ENCODE assay signal across 19 cellular contexts in the genomic region with DNA sequence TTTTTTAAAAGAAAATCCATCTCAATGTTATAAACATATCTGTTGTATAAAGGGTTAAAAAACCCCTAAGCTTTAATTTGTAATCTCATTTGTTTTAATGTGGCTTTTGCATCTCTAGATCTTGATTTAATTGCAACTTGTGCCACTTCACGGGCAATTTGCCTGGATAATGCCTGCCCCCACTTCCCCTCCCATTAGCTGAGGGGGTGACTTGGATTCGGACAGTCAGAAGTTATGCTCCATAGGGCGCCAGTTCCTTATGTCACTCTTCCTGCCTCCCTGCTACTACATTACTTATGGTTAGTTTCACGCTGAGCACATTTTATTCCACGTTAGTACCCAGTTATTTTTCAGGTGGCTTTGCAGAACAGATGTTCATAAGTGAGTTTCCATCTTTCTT.
"Had no signal": no experiment of that assay in that cellular context is flagged by ENCODE, and none has a peak within 500 bp of the region (broad histone marks: within the 10 kb centered on the region; RNA-seq: fewer than 3 reads in every experiment).

No MANE protein-coding gene starts in this region.

- ATAC-seq: activated naive CD4-positive, alpha-beta T cell treated with anti-CD3 and anti-CD28 coated beads, Interleukin-2, amount 50 U/mL, for 72 hours; effector memory CD8-positive, alpha-beta T cell; left lobe of liver; natural killer cell treated with Interleukin-12 subunit alpha and Interleukin-12 subunit beta and Interleukin-15 and Interleukin-18, amount 100 ng/mL, for 72 hours; sciatic nerve; stimulated activated naive CD8-positive, alpha-beta T cell treated with anti-CD3 and anti-CD28 coated beads, Interleukin-15, amount 100 ng/mL, for 72 hours had no signal

- H3K27me3 ChIP-seq: adrenal gland, cardiac muscle cell, suprapubic skin, transverse colon, uterus had no signal

- H3K36me3 ChIP-seq: adrenal gland, cardiac muscle cell, suprapubic skin, transverse colon, uterus had no signal

- H3K27ac Mint-ChIP-seq: activated naive CD4-positive, alpha-beta T cell treated with anti-CD3 and anti-CD28 coated beads, Interleukin-2, amount 50 U/mL, for 72 hours; effector memory CD8-positive, alpha-beta T cell; natural killer cell treated with Interleukin-12 subunit alpha and Interleukin-12 subunit beta and Interleukin-15 and Interleukin-18, amount 100 ng/mL, for 72 hours; stimulated activated naive CD8-positive, alpha-beta T cell treated with anti-CD3 and anti-CD28 coated beads, Interleukin-15, amount 100 ng/mL, for 72 hours had no signal

- H3K27ac ChIP-seq: adrenal gland, cardiac muscle cell, parathyroid adenoma, suprapubic skin, transverse colon, uterus, VCaP had no signal

- DNase-seq: activated CD4-positive, CD25-positive, alpha-beta regulatory T cell treated with anti-CD3 and anti-CD28 coated beads, Interleukin-2, amount 50 U/mL, for 72 hours; activated gamma-delta T cell; adrenal gland; effector memory CD8-positive, alpha-beta T cell; hypothalamus; stimulated activated CD4-positive, alpha-beta T cell treated with anti-CD3 and anti-CD28 coated beads, Interleukin-4, amount 100 ng/mL, for 1 hour; stimulated activated naive CD8-positive, alpha-beta T cell treated with anti-CD3 and anti-CD28 coated beads, Interleukin-15, amount 100 ng/mL, for 72 hours; transverse colon; uterus had no signal

- H3K27me3 Mint-ChIP-seq: effector memory CD8-positive, alpha-beta T cell; natural killer cell treated with Interleukin-12 subunit alpha and Interleukin-12 subunit beta and Interleukin-15 and Interleukin-18, amount 100 ng/mL, for 72 hours; stimulated activated naive CD8-positive, alpha-beta T cell treated with anti-CD3 and anti-CD28 coated beads, Interleukin-15, amount 100 ng/mL, for 72 hours had no signal

- H3K4me2 ChIP-seq: smooth muscle cell had no signal

- H3K4me3 Mint-ChIP-seq: effector memory CD8-positive, alpha-beta T cell; natural killer cell treated with Interleukin-12 subunit alpha and Interleukin-12 subunit beta and Interleukin-15 and Interleukin-18, amount 100 ng/mL, for 72 hours; stimulated activated naive CD8-positive, alpha-beta T cell treated with anti-CD3 and anti-CD28 coated beads, Interleukin-15, amount 100 ng/mL, for 72 hours had no signal

- H3K36me3 Mint-ChIP-seq: activated naive CD4-positive, alpha-beta T cell treated with anti-CD3 and anti-CD28 coated beads, Interleukin-2, amount 50 U/mL, for 72 hours; natural killer cell treated with Interleukin-12 subunit alpha and Interleukin-12 subunit beta and Interleukin-15 and Interleukin-18, amount 100 ng/mL, for 72 hours had no signal

- H3K4me1 Mint-ChIP-seq: stimulated activated naive CD8-positive, alpha-beta T cell treated with anti-CD3 and anti-CD28 coated beads, Interleukin-15, amount 100 ng/mL, for 72 hours had no signal

- H3K4me3 ChIP-seq: adrenal gland, cardiac muscle cell, lung, smooth muscle cell, suprapubic skin, transverse colon, uterus had no signal

- H3K79me2 ChIP-seq: parathyroid adenoma had no signal

- H3K9me3 ChIP-seq: adrenal gland, suprapubic skin, transverse colon, uterus had no signal

- H3K9ac ChIP-seq: parathyroid adenoma had no signal

- H2AFZ ChIP-seq: parathyroid adenoma had no signal

- H3K4me1 ChIP-seq: adrenal gland, parathyroid adenoma, suprapubic skin, transverse colon, uterus had no signal
